24 cellular contexts compared by ENCODE assay signal in genomic region chr10:129800-130199, GRCh38. TPM values are rescaled to one million over a fixed set of nuclear protein-coding genes. Genes with fewer than 3 reads are reported as not detected.
DNase-seq lines count a peak whose midpoint lies in the region; ATAC-seq, FAIRE-seq and TF ChIP-seq lines count a peak whose summit lies in the region.
"Had no signal": no experiment of that assay in that cellular context is flagged by ENCODE, and none has a peak within 500 bp of the region (broad histone marks: within the 10 kb centered on the region; RNA-seq: fewer than 3 reads in every experiment).

No MANE protein-coding gene starts in this region.

- POLR2A ChIA-PET in PC-3 (lab: Charles Lee; ENCODE audit: unreplicated experiment), result no interaction called here

- H3K4me1 ChIP-seq in PC-3 (ENCODE audit: insufficient read depth, low read length), result peaks cover 16% of the 10 kb centered on the region
- H3K4me1 ChIP-seq: prostate gland had no signal

- no peaks in the 10 kb centered on the region for H3K9me2 ChIP-seq in PC-3 (replicated peaks; ENCODE audit: low read length)

- no peaks in the 10 kb centered on the region for H3K9me3 ChIP-seq in PC-3 (ENCODE audit: low read length)
- H3K9me3 ChIP-seq: lower lobe of right lung, prostate gland had no signal

- no peak overlapping the region for H3K27ac ChIP-seq in PC-3 (ENCODE audit: low read length)
- H3K27ac ChIP-seq: lower lobe of right lung, prostate gland, WERI-Rb-1 had no signal

- H2AFZ ChIP-seq in PC-3 (ENCODE audit: low read length), result no peak overlapping the region

- no peaks in the 10 kb centered on the region for H3K9me3 Mint-ChIP-seq in activated T-helper 17 cell treated with anti-CD3 and anti-CD28 coated beads, Interleukin-2, amount 50 U/mL, for 72 hours
- H3K9me3 Mint-ChIP-seq in nephron progenitor cell, result peaks cover 15% of the 10 kb centered on the region
- H3K9me3 Mint-ChIP-seq: activated CD4-positive, alpha-beta T cell treated with anti-CD3 and anti-CD28 coated beads, Interleukin-2, amount 10 ng/mL, durations not matched to agents 7 days and 5 days; activated naive CD4-positive, alpha-beta T cell treated with anti-CD3 and anti-CD28 coated beads, Interleukin-2, amount 50 U/mL, for 72 hours had no signal

- peak; percentile 13 to 41 for DNase-seq in NOMO-1 (lab: John Stamatoyannopoulos, UW; ENCODE audit: unreplicated experiment in 2 of 2)
- DNase-seq in NOMO-1 treated with dmso at 0.1 percent for 144 hours (lab: John Stamatoyannopoulos, UW; ENCODE audit: unreplicated experiment), result no peak
- peak; percentile 52 for DNase-seq in MV-4-11 (lab: John Stamatoyannopoulos, UW)
- DNase-seq in nephron progenitor cell, result no peak
- DNase-seq in HTR-8/SVneo (ENCODE audit: insufficient read length, low spot score), result no peak
- DNase-seq in stimulated activated CD4-positive, alpha-beta T cell treated with anti-CD3 and anti-CD28 coated beads, Interleukin-2, amount 100 ng/mL, for 24 hours, result no peak
- no peak for DNase-seq in PC-3
- DNase-seq: 8988T; activated CD4-positive, alpha-beta T cell treated with anti-CD3 and anti-CD28 coated beads, Interleukin-2, amount 10 ng/mL, durations not matched to agents 7 days and 5 days; AML-193; aorta; caudate nucleus; dermis blood vessel endothelial cell; kidney glomerular epithelial cell; lower lobe of right lung; NCI-H1105 treated with DMSO at 0.1 percent for 48 hours; NCI-H2081 treated with DMSO at 0.1 percent for 48 hours; NCI-H82; WERI-Rb-1 had no signal

- intact Hi-C loops in PC-3 (cut with micrococcal nuclease), result no loop called here

- H3K4me1 Mint-ChIP-seq in activated T-helper 17 cell treated with anti-CD3 and anti-CD28 coated beads, Interleukin-2, amount 50 U/mL, for 72 hours, result peaks cover 6% of the 10 kb centered on the region
- peaks cover 38% of the 10 kb centered on the region for H3K4me1 Mint-ChIP-seq in nephron progenitor cell

- no peak overlapping the region for H3K9ac ChIP-seq in PC-3 (ENCODE audit: low read length)

- no peaks in the 10 kb centered on the region for H4K20me1 ChIP-seq in PC-3 (ENCODE audit: low read length)

- H3K4me3 ChIP-seq in PC-3 (ENCODE audit: low read length), result no peak overlapping the region
- H3K4me3 ChIP-seq: lower lobe of right lung, prostate gland had no signal

- no peaks in the 10 kb centered on the region for H3K36me3 ChIP-seq in PC-3 (ENCODE audit: low read depth, low read length)
- H3K36me3 ChIP-seq: lower lobe of right lung, prostate gland, WERI-Rb-1 had no signal

- no peak for TF ChIP-seq CTCF in nephron progenitor cell (IDR thresholded peaks at IDR 0.05)
- no peak for TF ChIP-seq CTCF in PC-3 (conservative IDR thresholded peaks at IDR 0.05; ENCODE audit: low read depth, low read length)

- H3K4me3 Mint-ChIP-seq in activated T-helper 17 cell treated with anti-CD3 and anti-CD28 coated beads, Interleukin-2, amount 50 U/mL, for 72 hours, result no peak overlapping the region
- no peak overlapping the region for H3K4me3 Mint-ChIP-seq in nephron progenitor cell
- H3K4me3 Mint-ChIP-seq: activated CD4-positive, alpha-beta T cell treated with anti-CD3 and anti-CD28 coated beads, Interleukin-2, amount 10 ng/mL, durations not matched to agents 7 days and 5 days had no signal

- no peaks in the 10 kb centered on the region for H3K27me3 Mint-ChIP-seq in activated T-helper 17 cell treated with anti-CD3 and anti-CD28 coated beads, Interleukin-2, amount 50 U/mL, for 72 hours
- peaks cover 8% of the 10 kb centered on the region for H3K27me3 Mint-ChIP-seq in nephron progenitor cell (ENCODE audit: low read depth, poor library complexity)
- H3K27me3 Mint-ChIP-seq: activated CD4-positive, alpha-beta T cell treated with anti-CD3 and anti-CD28 coated beads, Interleukin-2, amount 10 ng/mL, durations not matched to agents 7 days and 5 days had no signal

- no peaks in the 10 kb centered on the region for H3K36me3 Mint-ChIP-seq in activated T-helper 17 cell treated with anti-CD3 and anti-CD28 coated beads, Interleukin-2, amount 50 U/mL, for 72 hours (ENCODE audit: low read depth)
- H3K36me3 Mint-ChIP-seq in nephron progenitor cell (ENCODE audit: low read depth), result no peaks in the 10 kb centered on the region

- no peaks in the 10 kb centered on the region for H3K27me3 ChIP-seq in PC-3 (ENCODE audit: low read length)

- no peaks in the 10 kb centered on the region for H3F3A ChIP-seq in PC-3 (ENCODE audit: low read length, unreplicated experiment)

- no peak for FAIRE-seq in HTR-8/SVneo (lab: Jason Lieb, UNC)
- FAIRE-seq: endometrium had no signal

- H3K79me2 ChIP-seq in PC-3 (ENCODE audit: low read length), result peaks cover 7% of the 10 kb centered on the region; the same call in 1 of the 2 replicates

- no TSS peak for BruUV-seq in PC-3 (replicated peaks; lab: Mats Ljungman, UMichigan)

- CTCF ChIA-PET in PC-3 (lab: Charles Lee), result no interaction called here

- H3K4me2 ChIP-seq in PC-3 (ENCODE audit: low read length), result no peak overlapping the region

- peak overlapping the region; percentile 65 for H3K27ac Mint-ChIP-seq in activated T-helper 17 cell treated with anti-CD3 and anti-CD28 coated beads, Interleukin-2, amount 50 U/mL, for 72 hours
- peak overlapping the region; percentile 60 for H3K27ac Mint-ChIP-seq in nephron progenitor cell
- H3K27ac Mint-ChIP-seq: activated CD4-positive, alpha-beta T cell treated with anti-CD3 and anti-CD28 coated beads, Interleukin-2, amount 10 ng/mL, durations not matched to agents 7 days and 5 days; activated naive CD4-positive, alpha-beta T cell treated with anti-CD3 and anti-CD28 coated beads, Interleukin-2, amount 50 U/mL, for 72 hours had no signal

- ATAC-seq in activated T-helper 17 cell treated with anti-CD3 and anti-CD28 coated beads, Interleukin-2, amount 50 U/mL, for 72 hours (replicated peaks), result no peak
- ATAC-seq in PC-3, result no peak
- ATAC-seq: activated naive CD4-positive, alpha-beta T cell treated with anti-CD3 and anti-CD28 coated beads, Interleukin-2, amount 50 U/mL, for 72 hours; lower lobe of right lung; Panc1 had no signal

RNA-seq across cellular contexts. Expression of gene ZMYND11, which starts 5.5 kb away (rescaled TPM):
- total RNA-seq in activated T-helper 17 cell treated with anti-CD3 and anti-CD28 coated beads, Interleukin-2, amount 50 U/mL, for 72 hours, result 10 to 100 TPM; 14.2 to 23.4 TPM
- 17.0 and 17.1 TPM in 2 replicates for total RNA-seq in PC-3 (2014; rRNA removed)

Comparison
In these comparisons a context has a peak if more than half of its experiments do, and no peak if none do; other contexts are left out.
1. DNase-seq: peak in NOMO-1 (2 of 2) and MV-4-11 (single experiment); none in NOMO-1 treated with dmso at 0.1 percent for 144 hours (single experiment), nephron progenitor cell (single experiment), HTR-8/SVneo (single experiment), stimulated activated CD4-positive, alpha-beta T cell treated with anti-CD3 and anti-CD28 coated beads, Interleukin-2, amount 100 ng/mL, for 24 hours (0 of 2) and PC-3 (single experiment).